In genomic region chr1:201482755-201483154, GRCh38 we compare ENCODE assay signal across 9 cellular contexts. TPM values are rescaled to one million over a fixed set of nuclear protein-coding genes. Genes with fewer than 3 reads are reported as not detected.
A peak's percentile ranks its signal among the peaks of the same experiment; 100 is the strongest.
DNase-seq lines count a peak whose midpoint lies in the region; ATAC-seq and TF ChIP-seq lines count a peak whose summit lies in the region.
"Had no signal": no experiment of that assay in that cellular context is flagged by ENCODE, and none has a peak within 500 bp of the region (broad histone marks: within the 10 kb centered on the region; RNA-seq: fewer than 3 reads in every experiment).

No MANE protein-coding gene starts in this region.

- H3K4ac ChIP-seq in mesendoderm (ENCODE audit: low read depth, low read length): no peak overlapping the region

- no peaks in the 10 kb centered on the region for H3K9me3 ChIP-seq in thyroid gland
- H3K9me3 ChIP-seq: mucosa of descending colon had no signal

- DNase-seq in activated T-cell treated with anti-CD3 and anti-CD28 coated beads, Interleukin-2, amount 50 U/mL, for 72 hours: no peak
- no peak for DNase-seq in activated T-cell treated with anti-CD3 and anti-CD28 coated beads, Interleukin-2, amount 50 U/mL, for 24 hours
- DNase-seq in epithelial cell of prostate (ENCODE audit: low read depth, low spot score) (no peak), thyroid gland (no peak), T-helper 9 cell (no peak), mesendoderm (no peak)

- H3K27me3 Mint-ChIP-seq in activated T-cell treated with anti-CD3 and anti-CD28 coated beads, Interleukin-2, amount 50 U/mL, for 72 hours (ENCODE audit: low read depth): peaks cover 9% of the 10 kb centered on the region
- H3K27me3 Mint-ChIP-seq in activated T-cell treated with anti-CD3 and anti-CD28 coated beads, Interleukin-2, amount 50 U/mL, for 24 hours: peaks cover 29% of the 10 kb centered on the region

- H3K79me2 ChIP-seq in mesendoderm (ENCODE audit: control insufficient read depth, insufficient read depth, low read length): no peaks in the 10 kb centered on the region

- no peak overlapping the region for H2BK15ac ChIP-seq in mesendoderm (replicated peaks; ENCODE audit: low read depth)

- no peak overlapping the region for H3K56ac ChIP-seq in mesendoderm (ENCODE audit: low read length)

- intact Hi-C loops in thyroid gland (cut with DNase I): loop anchor here (1.0 to 5.0 kb wide), 2 partner anchors 30 to 35 kb away; no protein-coding TSS in a partner anchor

- no peak overlapping the region for H4K8ac ChIP-seq in mesendoderm (ENCODE audit: low read depth, low read length)

- H3K36me3 Mint-ChIP-seq in activated T-cell treated with anti-CD3 and anti-CD28 coated beads, Interleukin-2, amount 50 U/mL, for 72 hours (ENCODE audit: insufficient read depth in 2 of 2): no peaks in the 10 kb centered on the region
- H3K36me3 Mint-ChIP-seq in activated T-cell treated with anti-CD3 and anti-CD28 coated beads, Interleukin-2, amount 50 U/mL, for 24 hours (ENCODE audit: low read depth): peaks cover 38% of the 10 kb centered on the region

- peak overlapping the region; percentile 25 to 41 for H3K4me3 Mint-ChIP-seq in activated T-cell treated with anti-CD3 and anti-CD28 coated beads, Interleukin-2, amount 50 U/mL, for 72 hours
- H3K4me3 Mint-ChIP-seq in activated T-cell treated with anti-CD3 and anti-CD28 coated beads, Interleukin-2, amount 50 U/mL, for 24 hours: no peak overlapping the region

- H3K27ac ChIP-seq in epithelial cell of prostate: peak overlapping the region; percentile 98
- H3K27ac ChIP-seq in thyroid gland: peak overlapping the region; percentile 16 to 66 (median 64)
- no peak overlapping the region for H3K27ac ChIP-seq in mesendoderm (ENCODE audit: low read depth, low read length)

- H3K4me1 Mint-ChIP-seq in activated T-cell treated with anti-CD3 and anti-CD28 coated beads, Interleukin-2, amount 50 U/mL, for 72 hours (ENCODE audit: low read depth): peaks cover 21% of the 10 kb centered on the region
- peaks cover 20% of the 10 kb centered on the region for H3K4me1 Mint-ChIP-seq in activated T-cell treated with anti-CD3 and anti-CD28 coated beads, Interleukin-2, amount 50 U/mL, for 24 hours (ENCODE audit: low read depth)

- no peak overlapping the region for H3K4me2 ChIP-seq in mesendoderm (ENCODE audit: low read length)

- H3K4me3 ChIP-seq in thyroid gland (replicated peaks in 1 of 3): no peak overlapping the region
- H3K4me3 ChIP-seq in mesendoderm (ENCODE audit: low read length): no peak overlapping the region
- H3K4me3 ChIP-seq: mucosa of descending colon had no signal

- no peak for TF ChIP-seq CTCF in thyroid gland (IDR thresholded peaks at IDR 0.05)

- H3K36me3 ChIP-seq in thyroid gland (peaks cover 17 to 18% of the 10 kb centered on the region in 2 donors), mesendoderm (ENCODE audit: control insufficient read depth, insufficient read depth, low read length) (no peaks in the 10 kb centered on the region)

- no peak overlapping the region for H3K18ac ChIP-seq in mesendoderm (ENCODE audit: low read length)

- no peak overlapping the region for H2AK5ac ChIP-seq in mesendoderm (ENCODE audit: low read length)

- H3K9ac ChIP-seq in mesendoderm (ENCODE audit: low read length): no peak overlapping the region

- H3K9me3 Mint-ChIP-seq in activated T-cell treated with anti-CD3 and anti-CD28 coated beads, Interleukin-2, amount 50 U/mL, for 72 hours: no peaks in the 10 kb centered on the region
- H3K9me3 Mint-ChIP-seq in activated T-cell treated with anti-CD3 and anti-CD28 coated beads, Interleukin-2, amount 50 U/mL, for 24 hours: no peaks in the 10 kb centered on the region

- H3K79me1 ChIP-seq in mesendoderm (ENCODE audit: low read length): no peaks in the 10 kb centered on the region

- H2BK5ac ChIP-seq in mesendoderm (ENCODE audit: low read length): no peak overlapping the region

- WGBS in thyroid gland, 2 donors: 72 to 74% methylated on average over 4 to 5 of the region's 5 CpGs
- no CpG with 5 or more reads among the region's 5 CpGs for WGBS in mesendoderm (ENCODE audit: extremely low coverage, insufficient coverage, low lambda C conversion rate)

- no peak overlapping the region for H4K5ac ChIP-seq in mesendoderm (ENCODE audit: low read length)

- no peak for TF ChIP-seq POLR2A in thyroid gland (IDR thresholded peaks at IDR 0.05)

- ATAC-seq in activated T-cell treated with anti-CD3 and anti-CD28 coated beads, Interleukin-2, amount 50 U/mL, for 72 hours (replicated peaks in 1 of 2): no peak
- ATAC-seq in HG03039 (IDR thresholded peaks at IDR 0.05; ENCODE audit: unreplicated experiment): peak; percentile 28
- ATAC-seq in GM18511 (IDR thresholded peaks at IDR 0.05; ENCODE audit: unreplicated experiment): no peak

- peaks cover 17 to 45% of the 10 kb centered on the region in 2 donors for H3K4me1 ChIP-seq in thyroid gland
- no peaks in the 10 kb centered on the region for H3K4me1 ChIP-seq in mesendoderm (ENCODE audit: control insufficient read depth, low read depth, low read length)

- H2BK120ac ChIP-seq in mesendoderm (ENCODE audit: low read depth, low read length): no peak overlapping the region

- no peak overlapping the region for H3K23ac ChIP-seq in mesendoderm (ENCODE audit: low read length)

- H3K27ac Mint-ChIP-seq in activated T-cell treated with anti-CD3 and anti-CD28 coated beads, Interleukin-2, amount 50 U/mL, for 72 hours: no peak overlapping the region
- no peak overlapping the region for H3K27ac Mint-ChIP-seq in activated T-cell treated with anti-CD3 and anti-CD28 coated beads, Interleukin-2, amount 50 U/mL, for 24 hours

- H3K27me3 ChIP-seq in thyroid gland (no peaks in the 10 kb centered on the region), mesendoderm (ENCODE audit: insufficient read depth, low read length, poor library complexity) (no peaks in the 10 kb centered on the region)

RNA-seq across cellular contexts. Expression of gene PHLDA3, which starts 13.8 kb away (rescaled TPM):
- total RNA-seq in activated T-cell treated with anti-CD3 and anti-CD28 coated beads, Interleukin-2, amount 50 U/mL, for 72 hours: 10 to 100 TPM; 10.7 to 25.6 TPM
- total RNA-seq in thyroid gland: 10 to 100 TPM; 17.2 to 33.3 (median 21.6) TPM
- 6.4 TPM for polyA plus RNA-seq in mesendoderm (2013, experiment 1 of 2)
- 6.0 TPM for polyA plus RNA-seq in mesendoderm (2013, experiment 2 of 2)

RNA-seq across cellular contexts. Expression of gene CSRP1, which starts 24.2 kb away (rescaled TPM):
- total RNA-seq in activated T-cell treated with anti-CD3 and anti-CD28 coated beads, Interleukin-2, amount 50 U/mL, for 72 hours: 10 to 100 TPM; 44.7 to 52.6 TPM
- 100 to 1,000 TPM; 285 to 835 (median 454) TPM for total RNA-seq in thyroid gland
- polyA plus RNA-seq in mesendoderm (2013, experiment 1 of 2): 54.9 TPM
- 61.7 TPM for polyA plus RNA-seq in mesendoderm (2013, experiment 2 of 2)

RNA-seq across cellular contexts. Expression of gene NAV1, which starts 56.2 kb away (rescaled TPM):
- total RNA-seq in activated T-cell treated with anti-CD3 and anti-CD28 coated beads, Interleukin-2, amount 50 U/mL, for 72 hours: 1 to 10 TPM; 6.2 to 6.3 TPM
- 10 to 100 TPM; 13.3 to 29.7 (median 24.1) TPM for total RNA-seq in thyroid gland
- 8.1 TPM for polyA plus RNA-seq in mesendoderm (2013, experiment 1 of 2)
- polyA plus RNA-seq in mesendoderm (2013, experiment 2 of 2): 8.5 TPM

Comparison
In these comparisons a context has a peak if more than half of its experiments do, and no peak if none do; other contexts are left out.
1. RNA of gene CSRP1, which starts 24.2 kb away (total RNA-seq): 285 to 835 TPM in thyroid gland; 44.7 to 52.6 TPM in activated T-cell treated with anti-CD3 and anti-CD28 coated beads, Interleukin-2, amount 50 U/mL, for 72 hours; every median in the first group is over 4 times any median in the second.